In the genomic region with DNA sequence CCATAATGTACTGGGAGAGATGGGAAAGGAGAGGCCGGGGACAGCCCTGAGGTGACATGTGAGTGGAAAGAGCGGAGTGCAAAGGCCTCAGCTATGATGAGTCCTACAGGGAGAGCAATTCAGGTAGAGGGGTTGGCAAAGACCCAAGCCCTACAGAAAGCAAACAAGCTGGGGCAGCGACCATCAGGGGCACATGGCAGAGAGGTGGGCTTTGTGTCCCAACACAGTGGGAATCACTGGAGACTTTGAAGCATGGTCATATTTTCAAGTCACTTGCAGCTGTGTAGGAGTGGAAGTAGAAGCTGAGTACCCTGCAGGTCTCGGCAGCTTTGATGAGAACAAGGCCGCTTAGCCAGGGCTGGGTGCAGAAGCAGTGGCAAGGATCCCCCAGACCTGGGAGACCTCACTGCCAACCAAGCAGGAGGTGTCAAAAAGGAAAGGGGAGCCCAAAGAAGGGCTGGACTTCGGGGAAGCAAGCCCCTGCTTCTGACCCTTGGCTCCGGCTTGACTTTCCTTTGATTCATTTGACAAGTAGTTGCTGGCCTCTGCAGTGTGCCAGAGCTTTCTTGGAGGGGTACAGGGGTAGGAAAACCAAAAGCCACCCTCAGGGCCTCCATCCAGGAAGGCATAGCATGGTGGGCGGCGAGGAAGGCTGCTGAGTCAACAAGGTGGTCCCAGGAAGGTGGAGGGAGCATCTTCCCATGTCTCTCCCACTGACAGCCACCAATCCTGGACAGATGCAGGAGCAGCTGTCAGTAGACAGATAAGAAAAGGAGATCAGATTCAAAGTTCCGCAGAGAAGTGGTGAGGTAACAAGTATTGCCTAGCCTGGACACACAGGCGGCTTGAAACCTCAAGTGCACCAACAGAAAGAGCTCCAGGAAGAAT, we compare ENCODE assay signal across 1 cellular context.
TF ChIP-seq lines count a peak whose summit lies in the region.

No MANE protein-coding gene starts in this region.

TF ChIP-seq in IMR-90, 13 proteins besides CTCF, POLR2A, EP300 and RAD21:
- TF ChIP-seq CEBPB (IDR thresholded peaks at IDR 0.05; ENCODE audit: low read depth, low read length) (no peak), MAFK (IDR thresholded peaks at IDR 0.05; ENCODE audit: low read depth, low read length) (no peak), CHD1 (IDR thresholded peaks at IDR 0.05; ENCODE audit: low read depth, low read length) (no peak), SMC3 (IDR thresholded peaks at IDR 0.05; ENCODE audit: low read depth, low read length) (no peak), NFE2L2 (IDR thresholded peaks at IDR 0.05; ENCODE audit: low read depth, low read length) (no peak), RCOR1 (IDR thresholded peaks at IDR 0.05; ENCODE audit: insufficient replicate concordance, low read length) (no peak)
